Comparison of ENCODE assay signal across 8 cellular contexts in genomic region chr1:74689800-74690696, GRCh38. TPM values are rescaled to one million over a fixed set of nuclear protein-coding genes. Genes with fewer than 3 reads are reported as not detected.
DNase-seq lines count a peak whose midpoint lies in the region; ATAC-seq lines count a peak whose summit lies in the region.

No MANE protein-coding gene starts in this region.

- intact Hi-C loops in head of caudate nucleus (cut with DNase I) = no loop called here
- intact Hi-C loops in sciatic nerve (cut with DNase I) = no loop called here

- ATAC-seq in GM18909 (IDR thresholded peaks at IDR 0.05; ENCODE audit: poor library complexity, unreplicated experiment) (peak; percentile 76), HG03575 (IDR thresholded peaks at IDR 0.05; ENCODE audit: extremely low read depth, insufficient number of reproducible peaks, low FRiP score, unreplicated experiment) (peak; percentile 54), sciatic nerve (peak; percentile 65)

- DNase-seq in Caki2 (ENCODE audit: low read depth) (peak; percentile 40), NCI-H82 (lab: John Stamatoyannopoulos, UW) (peak; percentile 81), head of caudate nucleus (peak in 31 of 42 donors; percentile 8 to 87 (median 56)), sciatic nerve (ENCODE audit: low spot score) (no peak), UCSD-AML1 (lab: John Stamatoyannopoulos, UW; ENCODE audit: unreplicated experiment) (no peak)
- peak; percentile 2 for DNase-seq in activated gamma-delta T cell treated with anti-CD3 and anti-CD28 coated beads, Interleukin-2, amount 50 U/mL, for 16 hours (ENCODE audit: low read depth)

- in situ Hi-C loops in Caki2 (cut with HindIII; ENCODE audit: low pct_unique_long_range_greater_than_20kb, low sequenced_read_pairs) = no loop called here

RNA-seq across cellular contexts. Expression of gene ERICH3, which starts 16.5 kb away (rescaled TPM):
- not detected in 2 replicates for total RNA-seq in Caki2 (2014; rRNA removed; shearing (Covaris generic); ENCODE audit: low replicate concordance)
- total RNA-seq in sciatic nerve = 0.45 TPM

RNA-seq across cellular contexts. Expression of gene CRYZ, which starts 42.8 kb away (rescaled TPM):
- 150 and 197 TPM in 2 replicates for total RNA-seq in Caki2 (2014; rRNA removed; shearing (Covaris generic); ENCODE audit: low replicate concordance)
- total RNA-seq in sciatic nerve = 27.6 TPM

RNA-seq across cellular contexts. Expression of gene TYW3, which starts 42.9 kb away (rescaled TPM):
- 10.0 and 13.7 TPM in 2 replicates for total RNA-seq in Caki2 (2014; rRNA removed; shearing (Covaris generic); ENCODE audit: low replicate concordance)
- total RNA-seq in sciatic nerve = 17.5 TPM

Comparison
In these comparisons a context has a peak if more than half of its experiments do, and no peak if none do; other contexts are left out.
1. DNase-seq: peak in Caki2 (single experiment), NCI-H82 (single experiment), activated gamma-delta T cell treated with anti-CD3 and anti-CD28 coated beads, Interleukin-2, amount 50 U/mL, for 16 hours (single experiment) and head of caudate nucleus (31 of 42); none in sciatic nerve (single experiment) and UCSD-AML1 (single experiment).
2. Peak in every context shown above with its lines, with median percentiles within 50 percentile points of each other: ATAC-seq.